8 cellular contexts compared by ENCODE assay signal in the genomic region with DNA sequence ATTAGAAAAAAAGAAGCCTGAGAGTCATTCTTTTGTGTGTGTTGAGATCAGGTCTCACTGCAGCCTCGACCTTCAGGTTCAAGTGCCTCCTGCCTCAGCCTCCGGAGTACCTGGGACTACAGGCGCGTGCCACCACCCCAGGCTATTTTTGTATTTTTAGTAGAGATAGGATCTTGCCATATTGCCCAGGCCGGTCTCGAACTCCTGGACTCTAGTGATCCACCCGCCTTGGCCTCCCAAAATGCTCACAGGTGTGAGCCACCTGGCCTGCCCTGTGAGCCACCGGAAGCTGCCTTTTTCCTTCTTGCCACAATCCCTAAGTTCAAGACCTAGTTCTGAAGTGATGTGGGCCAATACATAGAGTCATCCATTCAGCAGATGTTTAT. TPM values are rescaled to one million over a fixed set of nuclear protein-coding genes. Genes with fewer than 3 reads are reported as not detected.
DNase-seq lines count a peak whose midpoint lies in the region; ATAC-seq, FAIRE-seq and TF ChIP-seq lines count a peak whose summit lies in the region.

No MANE protein-coding gene starts in this region.

- H3K9ac ChIP-seq in keratinocyte (ENCODE audit: control insufficient read depth, extremely low read depth, insufficient read depth, low read length): peak overlapping the region; percentile 72

- H3K27me3 Mint-ChIP-seq in T-helper 2 cell treated with Interferon-gamma antibody and Interleukin-4, amounts not matched to agents 5 μg/mL and 100 μg/mL, for 36 hours (ENCODE audit: low read depth): peaks cover 9% of the 10 kb centered on the region
- H3K27me3 Mint-ChIP-seq in activated naive CD8-positive, alpha-beta T cell: peaks cover 3% of the 10 kb centered on the region

- H3K4me1 ChIP-seq in keratinocyte (ENCODE audit: control insufficient read depth, extremely low read depth, insufficient read depth, low read length) (peaks cover 5% of the 10 kb centered on the region), stomach (peaks cover 0 to 23% (median 15%) of the 10 kb centered on the region in 4 donors)

- peak overlapping the region; percentile 85 for H3K4me2 ChIP-seq in keratinocyte (ENCODE audit: control insufficient read depth, extremely low read depth, insufficient read depth, low read depth, low read length)

- no peaks in the 10 kb centered on the region for H4K20me1 ChIP-seq in keratinocyte (ENCODE audit: control insufficient read depth, extremely low read depth, insufficient read depth, low read length)

- H3K9me3 Mint-ChIP-seq in T-helper 2 cell treated with Interferon-gamma antibody and Interleukin-4, amounts not matched to agents 5 μg/mL and 100 μg/mL, for 36 hours: no peaks in the 10 kb centered on the region
- H3K9me3 Mint-ChIP-seq in activated naive CD8-positive, alpha-beta T cell (ENCODE audit: low read depth): no peaks in the 10 kb centered on the region

- H3K79me2 ChIP-seq in keratinocyte (ENCODE audit: control insufficient read depth, insufficient read depth, low read length): no peaks in the 10 kb centered on the region

- peak overlapping the region; percentile 84 for H2AFZ ChIP-seq in keratinocyte (ENCODE audit: control insufficient read depth, low read length)

- H3K27me3 ChIP-seq in keratinocyte (ENCODE audit: control insufficient read depth, extremely low read depth, insufficient read depth, low read length) (no peaks in the 10 kb centered on the region), stomach (no peaks in the 10 kb centered on the region)

- peaks cover 5% of the 10 kb centered on the region for H3K4me1 Mint-ChIP-seq in T-helper 2 cell treated with Interferon-gamma antibody and Interleukin-4, amounts not matched to agents 5 μg/mL and 100 μg/mL, for 36 hours (ENCODE audit: low read depth)
- peaks cover 27% of the 10 kb centered on the region for H3K4me1 Mint-ChIP-seq in activated naive CD8-positive, alpha-beta T cell (ENCODE audit: low read depth)

- no peak for FAIRE-seq in keratinocyte (lab: Jason Lieb, UNC)

- peak overlapping the region; percentile 97 for H3K4me3 Mint-ChIP-seq in T-helper 2 cell treated with Interferon-gamma antibody and Interleukin-4, amounts not matched to agents 5 μg/mL and 100 μg/mL, for 36 hours
- H3K4me3 Mint-ChIP-seq in activated naive CD8-positive, alpha-beta T cell: peak overlapping the region; percentile 96

- H3K36me3 Mint-ChIP-seq in T-helper 2 cell treated with Interferon-gamma antibody and Interleukin-4, amounts not matched to agents 5 μg/mL and 100 μg/mL, for 36 hours (ENCODE audit: low read depth): no peaks in the 10 kb centered on the region
- H3K36me3 Mint-ChIP-seq in activated naive CD8-positive, alpha-beta T cell: no peaks in the 10 kb centered on the region

- intact Hi-C loops in stomach (cut with DNase I; ENCODE audit: low total_unique reads): no loop called here

- H3K4me3 ChIP-seq in keratinocyte (ENCODE audit: control insufficient read depth in 2 of 3, extremely low read depth in 1 of 3, insufficient read depth in 2 of 3, low read depth in 1 of 3, low read length in 3 of 3) (peak overlapping the region; percentile 60 to 85 (median 69)), stomach (peak overlapping the region; percentile 58 to 88 (median 72))

- TF ChIP-seq CTCF in keratinocyte (optimal IDR thresholded peaks at IDR 0.05 in 1 of 3, IDR thresholded peaks at IDR 0.05 in 1 of 3, conservative IDR thresholded peaks at IDR 0.05 in 1 of 3; ENCODE audit: extremely low read depth in 1 of 3, insufficient read depth in 2 of 3, low read length in 3 of 3) (no peak), stomach (IDR thresholded peaks at IDR 0.05) (no peak)

- no peak for DNase-seq in T-helper 2 cell treated with Interferon-gamma antibody and Interleukin-4, amounts not matched to agents 5 μg/mL and 100 μg/mL, for 36 hours (ENCODE audit: low spot score)
- DNase-seq in T-helper 2 cell (no peak), keratinocyte (ENCODE audit: low read depth, low spot score) (no peak), stomach (no peak), G401 (ENCODE audit: low spot score) (no peak), NCI-H446 treated with DMSO at 0.1 percent for 48 hours (lab: John Stamatoyannopoulos, UW) (no peak)

- H3K9me3 ChIP-seq in keratinocyte (ENCODE audit: control insufficient read depth, low read depth, low read length) (no peaks in the 10 kb centered on the region), stomach (no peaks in the 10 kb centered on the region)

- 67 to 83% (median 76%) methylated on average over 8 of the region's 8 CpGs for WGBS in stomach, 5 donors

- H3K27ac ChIP-seq in keratinocyte (ENCODE audit: control insufficient read depth, insufficient read depth, low read length) (peak overlapping the region; percentile 75), stomach (peak overlapping the region; percentile 95 to 100 (median 99))

- no peak for TF ChIP-seq POLR2A in stomach (IDR thresholded peaks at IDR 0.05)

- H3K36me3 ChIP-seq in keratinocyte (ENCODE audit: control insufficient read depth in 2 of 2, extremely low read depth in 1 of 2, insufficient read depth in 2 of 2, low read length in 2 of 2): no peaks in the 10 kb centered on the region
- H3K36me3 ChIP-seq in stomach: no peaks in the 10 kb centered on the region

- dilution Hi-C loops in keratinocyte (cut with MboI; ENCODE audit: extremely low pct_ligation_motif_present, low sequenced_read_pairs): no loop called here

- peak overlapping the region; percentile 98 for H3K27ac Mint-ChIP-seq in T-helper 2 cell treated with Interferon-gamma antibody and Interleukin-4, amounts not matched to agents 5 μg/mL and 100 μg/mL, for 36 hours
- peak overlapping the region; percentile 93 for H3K27ac Mint-ChIP-seq in activated naive CD8-positive, alpha-beta T cell

- no peak for ATAC-seq in HG02610 (IDR thresholded peaks at IDR 0.05; ENCODE audit: unreplicated experiment)

- H3K9me1 ChIP-seq in keratinocyte (ENCODE audit: control insufficient read depth, extremely low read depth, insufficient read depth, low read length): no peaks in the 10 kb centered on the region

- no peak for TF ChIP-seq EP300 in stomach (IDR thresholded peaks at IDR 0.05)

- in situ Hi-C loops in G401 (cut with HindIII; ENCODE audit: low sequenced_read_pairs): no loop called here

RNA-seq across cellular contexts. Expression of a gene that starts 0.4 kb away (rescaled TPM):
- polyA plus RNA-seq in keratinocyte: 3.0 to 3.8 TPM (median 3.3 TPM) in 3 replicates
- 1.2 TPM for polyA plus RNA-seq in keratinocyte (2011; ENCODE audit: low read depth)
- 2.1 and 4.7 TPM in 2 replicates for polyA plus RNA-seq in keratinocyte (2011; cell fraction: cytosol; rRNA removed)
- polyA plus RNA-seq in keratinocyte (2011; cell fraction: nucleus; rRNA removed): 4.9 and 6.7 TPM in 2 replicates
- polyA plus RNA-seq in keratinocyte (2012; ENCODE audit: low replicate concordance): 1.7 and 2.2 TPM in 2 replicates
- 0.59 to 2.3 TPM (median 1.5 TPM) in 3 replicates for polyA minus RNA-seq in keratinocyte
- polyA minus RNA-seq in keratinocyte (2011; cell fraction: cytosol; rRNA and poly(A)+ RNA removed): 1.7 TPM
- polyA minus RNA-seq in keratinocyte (2011; cell fraction: nucleus; rRNA and poly(A)+ RNA removed): 1.2 and 3.3 TPM in 2 replicates
- 10 to 100 TPM in 3 of 5 donors, 1 to 10 TPM in 2; 1.2 to 41.7 (median 11.6) TPM for total RNA-seq in stomach
- 1 to 10 TPM; 3.9 to 6.3 (median 5.0) TPM for polyA plus RNA-seq in stomach
- 14.9 and 15.1 TPM in 2 replicates for total RNA-seq in G401 (2014; rRNA removed; shearing (Covaris generic))

RNA-seq across cellular contexts. Expression of a gene that starts 50.6 kb away (rescaled TPM):
- not detected in 3 replicates for polyA plus RNA-seq in keratinocyte
- polyA plus RNA-seq in keratinocyte (2011; ENCODE audit: low read depth): not detected
- not detected in 2 replicates for polyA plus RNA-seq in keratinocyte (2011; cell fraction: cytosol; rRNA removed)
- polyA plus RNA-seq in keratinocyte (2011; cell fraction: nucleus; rRNA removed): not detected in 2 replicates
- not detected in 2 replicates for polyA plus RNA-seq in keratinocyte (2012; ENCODE audit: low replicate concordance)
- not detected in 3 replicates for polyA minus RNA-seq in keratinocyte
- not detected for polyA minus RNA-seq in keratinocyte (2011; cell fraction: cytosol; rRNA and poly(A)+ RNA removed)
- not detected in 2 replicates for polyA minus RNA-seq in keratinocyte (2011; cell fraction: nucleus; rRNA and poly(A)+ RNA removed)
- 1 to 10 TPM in 1 of 5 donors, not detected in 4; 5.0 TPM for total RNA-seq in stomach
- polyA plus RNA-seq in stomach: under 1 TPM in 2 of 3 donors, not detected in 1; 0.30 to 0.56 TPM
- total RNA-seq in G401 (2014; rRNA removed; shearing (Covaris generic)): 29.7 and 45.9 TPM in 2 replicates
